In the genomic region with DNA sequence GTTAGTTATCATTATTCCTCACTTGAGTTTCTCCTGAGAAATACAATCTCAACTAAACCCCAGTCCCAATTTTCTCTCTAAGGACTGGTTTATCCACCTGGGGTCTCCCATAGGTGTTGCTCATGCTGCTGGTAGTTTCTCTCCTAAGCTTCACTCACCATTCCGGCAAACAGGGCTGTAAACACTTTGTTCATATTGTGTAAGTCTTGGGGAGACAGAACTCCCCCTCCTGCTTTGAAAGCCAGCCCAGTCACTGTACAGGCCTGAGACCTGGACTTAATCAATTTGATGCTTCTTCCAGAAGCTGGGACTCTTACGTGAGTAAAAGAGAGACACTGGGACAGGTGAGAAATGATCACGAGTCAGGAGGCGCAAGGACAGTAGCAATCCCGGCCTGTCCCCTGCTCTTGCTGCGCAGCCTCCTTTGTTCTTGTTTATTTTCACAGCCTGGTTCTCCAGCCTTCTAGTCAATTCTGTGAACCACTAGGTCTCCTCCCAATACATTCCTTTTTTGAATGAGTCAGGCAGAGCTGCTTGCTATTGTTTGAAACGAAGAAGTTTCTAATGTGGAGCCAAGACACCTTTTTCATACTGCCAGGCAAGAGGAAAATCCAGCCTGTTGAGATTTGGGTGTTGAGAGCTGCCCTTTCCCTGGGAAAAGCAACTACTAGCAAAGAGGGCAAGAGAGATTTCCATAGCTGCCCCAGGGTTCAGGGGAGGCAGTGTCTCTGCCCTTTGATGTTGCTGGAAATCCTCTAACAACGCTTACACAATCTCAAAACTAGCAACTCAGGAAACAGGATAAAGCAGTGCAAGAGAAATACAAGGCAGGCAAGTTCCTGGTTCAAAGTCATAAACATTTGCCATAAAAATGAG, we compare ENCODE assay signal across 11 cellular contexts. TPM values are rescaled to one million over a fixed set of nuclear protein-coding genes. Genes with fewer than 3 reads are reported as not detected.
DNase-seq lines count a peak whose midpoint lies in the region; ATAC-seq and TF ChIP-seq lines count a peak whose summit lies in the region.
"Had no signal": no experiment of that assay in that cellular context is flagged by ENCODE, and none has a peak within 500 bp of the region (broad histone marks: within the 10 kb centered on the region; RNA-seq: fewer than 3 reads in every experiment).

No MANE protein-coding gene starts in this region.

- TF ChIP-seq CTCF in Peyer's patch (IDR thresholded peaks at IDR 0.05) (no peak), chondrocyte (IDR thresholded peaks at IDR 0.05) (no peak)

- H3K36me3 Mint-ChIP-seq in chondrocyte (ENCODE audit: low read depth): no peaks in the 10 kb centered on the region

- no peaks in the 10 kb centered on the region for H3K9me3 Mint-ChIP-seq in chondrocyte (ENCODE audit: low read depth)

- no peak overlapping the region for H3K9ac ChIP-seq in muscle layer of colon (ENCODE audit: low read length)

- H2AFZ ChIP-seq in ACC112 (ENCODE audit: low read length, unreplicated experiment): peak overlapping the region; percentile 57

- H3K27me3 Mint-ChIP-seq in chondrocyte (ENCODE audit: low read depth): no peaks in the 10 kb centered on the region
- H3K27me3 Mint-ChIP-seq: B cell had no signal

- peak overlapping the region; percentile 48 for H3K27ac ChIP-seq in ACC112 (ENCODE audit: low read depth, low read length)
- H3K27ac ChIP-seq in Peyer's patch: peak overlapping the region in 3 of 4 donors; percentile 74 to 93 (median 91)
- peak overlapping the region; percentile 13 for H3K27ac ChIP-seq in muscle layer of colon (ENCODE audit: low read depth, low read length)

- H3K79me2 ChIP-seq in ACC112 (ENCODE audit: control insufficient read depth, insufficient read depth, low read length, unreplicated experiment): no peaks in the 10 kb centered on the region

- H3K4me1 ChIP-seq in ACC112 (ENCODE audit: control insufficient read depth, insufficient read depth, low read length, unreplicated experiment) (peaks cover 29% of the 10 kb centered on the region), Peyer's patch (peaks cover 0 to 40% (median 4%) of the 10 kb centered on the region in 4 donors), muscle layer of colon (ENCODE audit: insufficient read depth, low read length) (peaks cover 7% of the 10 kb centered on the region)

- no peaks in the 10 kb centered on the region for H3K9me3 ChIP-seq in Peyer's patch
- H3K9me3 ChIP-seq in muscle layer of colon (ENCODE audit: low read length): no peaks in the 10 kb centered on the region

- H3K27me3 ChIP-seq in ACC112 (ENCODE audit: insufficient read depth, low read length) (no peaks in the 10 kb centered on the region), Peyer's patch (no peaks in the 10 kb centered on the region), muscle layer of colon (ENCODE audit: control insufficient read depth in 1 of 2, insufficient read depth in 2 of 2, low read length in 2 of 2) (no peaks in the 10 kb centered on the region)

- H3K4me3 ChIP-seq in ACC112 (ENCODE audit: low read depth, low read length) (no peak overlapping the region), Peyer's patch (no peak overlapping the region), muscle layer of colon (ENCODE audit: low read depth in 1 of 2, low read length in 2 of 2) (no peak overlapping the region)

- ATAC-seq in esophagus mucosa (peak; percentile 81), GM21528 (IDR thresholded peaks at IDR 0.05; ENCODE audit: low FRiP score, unreplicated experiment) (no peak), GM19452 (IDR thresholded peaks at IDR 0.05; ENCODE audit: unreplicated experiment) (no peak), GM21526 (IDR thresholded peaks at IDR 0.05; ENCODE audit: low FRiP score, unreplicated experiment) (no peak)

- DNase-seq in Peyer's patch (no peak), chondrocyte (ENCODE audit: low spot score) (no peak)
- DNase-seq: Karpas-422, occipital lobe had no signal

- H3K36me3 ChIP-seq in ACC112 (ENCODE audit: insufficient read depth, low read length) (no peaks in the 10 kb centered on the region), Peyer's patch (no peaks in the 10 kb centered on the region), muscle layer of colon (ENCODE audit: insufficient read depth, low read length) (no peaks in the 10 kb centered on the region)

- no peaks in the 10 kb centered on the region for H3K4me1 Mint-ChIP-seq in chondrocyte (ENCODE audit: low read depth)

- H3K27ac Mint-ChIP-seq in chondrocyte (ENCODE audit: unreplicated experiment): no peak overlapping the region
- H3K27ac Mint-ChIP-seq: B cell had no signal

- no peak overlapping the region for H3K4me3 Mint-ChIP-seq in chondrocyte (ENCODE audit: unreplicated experiment)
- H3K4me3 Mint-ChIP-seq: B cell had no signal

- TF ChIP-seq POLR2A in Peyer's patch (IDR thresholded peaks at IDR 0.05): peak in 1 of 2 donors; percentile 40

RNA-seq across cellular contexts. Expression of gene SHROOM1, which starts 9.2 kb away (rescaled TPM):
- 100 to 1,000 TPM in 2 of 4 donors, 10 to 100 TPM in 2; 14.9 to 200 (median 95.3) TPM for total RNA-seq in Peyer's patch
- total RNA-seq in esophagus mucosa: 6.9 TPM
- total RNA-seq in chondrocyte: 6.5 to 7.7 TPM (median 7.6 TPM) in 3 replicates

RNA-seq across cellular contexts. Expression of gene SOWAHA, which starts 26.6 kb away (rescaled TPM):
- total RNA-seq in Peyer's patch (100 to 1,000 TPM in 2 of 4 donors, 10 to 100 TPM in 2; 13.2 to 128 (median 97.5) TPM), esophagus mucosa (0.04 TPM), chondrocyte (not detected in 3 replicates)
- total RNA-seq: B cell had no signal

RNA-seq across cellular contexts. Expression of gene GDF9, which starts 26.6 kb away (rescaled TPM):
- under 1 TPM in 1 of 4 donors, not detected in 3; 0.66 TPM for total RNA-seq in Peyer's patch
- 0.36 TPM for total RNA-seq in esophagus mucosa
- 0.29 to 0.38 TPM (median 0.30 TPM) in 3 replicates for total RNA-seq in chondrocyte

RNA-seq across cellular contexts. Expression of gene UQCRQ, which starts 26.8 kb away (rescaled TPM):
- total RNA-seq in Peyer's patch (100 to 1,000 TPM in 3 of 4 donors, 10 to 100 TPM in 1; 71.8 to 366 (median 196) TPM), esophagus mucosa (509 TPM), chondrocyte (378 to 436 TPM (median 403 TPM) in 3 replicates)

RNA-seq across cellular contexts. Expression of gene LEAP2, which starts 33.8 kb away (rescaled TPM):
- total RNA-seq in Peyer's patch (10 to 100 TPM in 2 of 4 donors, 1 to 10 TPM in 1, not detected in 1; 7.2 to 29.9 (median 20.1) TPM), esophagus mucosa (0.68 TPM), chondrocyte (0.35 to 0.72 TPM (median 0.60 TPM) in 3 replicates)

Comparison
In these comparisons a context has a peak if more than half of its experiments do, and no peak if none do; other contexts are left out.
1. H3K27ac ChIP-seq: peak in every context shown above with its lines; median percentile 91 in Peyer's patch; 48 in ACC112; 13 in muscle layer of colon.
2. RNA of gene SOWAHA, which starts 26.6 kb away (total RNA-seq): 13.2 to 128 TPM in Peyer's patch; 0.04 TPM in esophagus mucosa (single experiment) and not detected in chondrocyte; every median in the first group is over 10 times any median in the second.